Comparison of ENCODE assay signal across 20 cellular contexts in genomic region chr22:22906907-22907550, GRCh38. TPM values are rescaled to one million over a fixed set of nuclear protein-coding genes. Genes with fewer than 3 reads are reported as not detected.
DNase-seq lines count a peak whose midpoint lies in the region; ATAC-seq, FAIRE-seq and TF ChIP-seq lines count a peak whose summit lies in the region.
"Had no signal": no experiment of that assay in that cellular context is flagged by ENCODE, and none has a peak within 500 bp of the region (broad histone marks: within the 10 kb centered on the region; RNA-seq: fewer than 3 reads in every experiment).

No MANE protein-coding gene starts in this region.

- FAIRE-seq in kidney (lab: Jason Lieb, UNC) = no peak
- FAIRE-seq: A549 had no signal

- intact Hi-C loops in kidney (cut with DNase I) = no loop called here

- peaks cover 67% of the 10 kb centered on the region for H3K4me1 Mint-ChIP-seq in stimulated activated memory B cell treated with anti-CD40 and anti-IgM and Interleukin-4, amounts not matched to agents 10 μg/mL and 1 μg/mL and 100 μg/mL, for 72 hours
- H3K4me1 Mint-ChIP-seq: CD8-positive, alpha-beta memory T cell; H9 had no signal

- no peaks in the 10 kb centered on the region for H3K9me3 ChIP-seq in kidney (ENCODE audit: control insufficient read depth in 1 of 2, low read length in 2 of 2)
- H3K9me3 ChIP-seq: A549; BLaER1 treated with 17β-estradiol and CSF1 and Interleukin-3, amounts not matched to agents 10 nM and 100 nM; SK-N-SH had no signal

- H3K4me3 ChIP-seq in GM12865 (ENCODE audit: low read depth, low read length) (peak overlapping the region; percentile 39), kidney (ENCODE audit: low read length in 2 of 2) (no peak overlapping the region)
- H3K4me3 ChIP-seq: A549; BLaER1 treated with 17β-estradiol and CSF1 and Interleukin-3, amounts not matched to agents 10 nM and 100 nM had no signal

- H3K27ac ChIP-seq in kidney (ENCODE audit: low read depth in 2 of 2, low read length in 2 of 2) = no peak overlapping the region
- H3K27ac ChIP-seq: A549 had no signal

- TF ChIP-seq CTCF in GM12865 (IDR thresholded peaks at IDR 0.05; ENCODE audit: insufficient read depth, low read depth, low read length, missing control alignments) (no peak), kidney (IDR thresholded peaks at IDR 0.05; ENCODE audit: borderline replicate concordance, extremely low read depth, insufficient read depth) (no peak)

- peaks cover 12% of the 10 kb centered on the region for H3K36me3 Mint-ChIP-seq in stimulated activated memory B cell treated with anti-CD40 and anti-IgM and Interleukin-4, amounts not matched to agents 10 μg/mL and 1 μg/mL and 100 μg/mL, for 72 hours
- H3K36me3 Mint-ChIP-seq: CD8-positive, alpha-beta memory T cell had no signal

- no peaks in the 10 kb centered on the region for H3K4me1 ChIP-seq in kidney (ENCODE audit: control insufficient read depth in 1 of 2, insufficient read depth in 1 of 2, low read depth in 1 of 2, low read length in 2 of 2)
- H3K4me1 ChIP-seq: A549 had no signal

- no peak overlapping the region for H3K9ac ChIP-seq in kidney (ENCODE audit: low read length in 2 of 2)
- H3K9ac ChIP-seq: BLaER1 treated with 17β-estradiol and CSF1 and Interleukin-3, amounts not matched to agents 10 nM and 100 nM; SK-N-SH had no signal

- no peaks in the 10 kb centered on the region for H3K27me3 Mint-ChIP-seq in stimulated activated memory B cell treated with anti-CD40 and anti-IgM and Interleukin-4, amounts not matched to agents 10 μg/mL and 1 μg/mL and 100 μg/mL, for 72 hours

- peak overlapping the region; percentile 69 for H3K27ac Mint-ChIP-seq in stimulated activated memory B cell treated with anti-CD40 and anti-IgM and Interleukin-4, amounts not matched to agents 10 μg/mL and 1 μg/mL and 100 μg/mL, for 72 hours
- H3K27ac Mint-ChIP-seq: H9 had no signal

- H3K36me3 ChIP-seq in kidney (ENCODE audit: control insufficient read depth in 1 of 2, insufficient read depth in 2 of 2, low read length in 2 of 2) = no peaks in the 10 kb centered on the region

- no peak for ATAC-seq in stimulated activated memory B cell treated with anti-CD40 and anti-IgM and Interleukin-4, amounts not matched to agents 10 μg/mL and 1 μg/mL and 100 μg/mL, for 72 hours
- ATAC-seq in HG02973 (IDR thresholded peaks at IDR 0.05; ENCODE audit: unreplicated experiment) = no peak
- ATAC-seq: A549 had no signal

- H3K4me3 Mint-ChIP-seq in stimulated activated memory B cell treated with anti-CD40 and anti-IgM and Interleukin-4, amounts not matched to agents 10 μg/mL and 1 μg/mL and 100 μg/mL, for 72 hours = peak overlapping the region; percentile 68
- H3K4me3 Mint-ChIP-seq: CD8-positive, alpha-beta memory T cell; H9 had no signal

- no peaks in the 10 kb centered on the region for H3K9me3 Mint-ChIP-seq in stimulated activated memory B cell treated with anti-CD40 and anti-IgM and Interleukin-4, amounts not matched to agents 10 μg/mL and 1 μg/mL and 100 μg/mL, for 72 hours
- H3K9me3 Mint-ChIP-seq: CD8-positive, alpha-beta memory T cell had no signal

- DNase-seq in GM12865 (ENCODE audit: low read depth) (peak; percentile 82), NAMALWA (ENCODE audit: low spot score) (peak; percentile 75), kidney (peak; percentile 29), NCI-H748 (lab: John Stamatoyannopoulos, UW; ENCODE audit: unreplicated experiment) (no peak), DMS153 treated with DMSO at 0.1 percent for 48 hours (lab: John Stamatoyannopoulos, UW; ENCODE audit: unreplicated experiment) (no peak)
- DNase-seq: CD8-positive, alpha-beta memory T cell; H9; KBM-7; NCI-H1105 treated with DMSO at 0.1 percent for 48 hours; NCI-H1694; NCI-H2081 treated with DMSO at 0.1 percent for 48 hours; NCI-H446 treated with DMSO at 0.1 percent for 48 hours; NCI-H748 treated with DMSO at 0.1 percent for 48 hours; RPMI8226; SHP77 treated with DMSO at 0.1 percent for 48 hours; SK-N-SH had no signal

RNA-seq across cellular contexts. Expression of gene IGLL5, which starts 19.4 kb away (rescaled TPM):
- total RNA-seq in kidney = 103 TPM
- 1.9 TPM for polyA plus RNA-seq in kidney (ENCODE audit: insufficient read depth, low read depth, low replicate concordance)
- total RNA-seq: CD8-positive, alpha-beta memory T cell; H9 had no signal
- polyA plus RNA-seq: A549; CD8-positive, alpha-beta memory T cell; SK-N-SH had no signal

Comparison
In these comparisons a context has a peak if more than half of its experiments do, and no peak if none do; other contexts are left out.
1. DNase-seq: peak in GM12865 (single experiment), NAMALWA (single experiment) and kidney (single experiment); none in NCI-H748 (single experiment) and DMS153 treated with DMSO at 0.1 percent for 48 hours (single experiment).